Comparison of ENCODE assay signal across 18 cellular contexts in the genomic region with DNA sequence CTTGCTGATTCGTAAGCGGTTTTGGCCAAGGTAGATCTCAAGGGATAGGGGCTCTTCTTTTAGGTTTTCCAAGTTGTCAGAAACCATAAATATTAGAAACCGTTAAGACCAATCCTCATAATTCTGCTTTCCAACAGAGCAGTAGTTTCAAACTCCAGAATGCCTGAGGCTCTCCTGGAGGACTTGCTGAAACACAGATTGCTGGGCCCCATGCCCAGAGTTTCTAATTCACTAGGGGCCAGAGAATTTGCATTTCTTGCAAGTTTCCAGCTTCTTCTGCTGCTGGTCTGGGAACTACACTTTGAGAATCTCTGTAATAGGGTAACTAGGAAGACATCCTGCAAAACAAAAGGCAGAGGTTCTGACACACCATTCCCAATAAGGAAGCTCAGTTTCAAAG.
"Had no signal": no experiment of that assay in that cellular context is flagged by ENCODE, and none has a peak within 500 bp of the region (broad histone marks: within the 10 kb centered on the region; RNA-seq: fewer than 3 reads in every experiment).

No MANE protein-coding gene starts in this region.

- H3K36me3 ChIP-seq: heart left ventricle, ovary, right lobe of liver, spleen, transverse colon had no signal

- H3K9me3 ChIP-seq: mucosa of descending colon, ovary, right lobe of liver, testis, transverse colon had no signal

- H3K27me3 ChIP-seq: dorsolateral prefrontal cortex, heart left ventricle, ovary, right lobe of liver, spleen, testis, transverse colon had no signal

- H3K4me3 ChIP-seq: dorsolateral prefrontal cortex, heart left ventricle, mucosa of descending colon, ovary, right lobe of liver, spleen, testis, transverse colon had no signal

- H3K4me1 ChIP-seq: heart left ventricle, right lobe of liver, spleen, testis, transverse colon had no signal

- H3K27ac ChIP-seq: dorsolateral prefrontal cortex, heart left ventricle, ovary, right lobe of liver, spleen, testis, transverse colon had no signal

- ATAC-seq: heart left ventricle; mucosa of descending colon; naive thymus-derived CD8-positive, alpha-beta T cell; right lobe of liver; stimulated activated memory B cell treated with anti-CD40 and anti-IgM and Interleukin-4, amounts not matched to agents 10 μg/mL and 1 μg/mL and 100 μg/mL, for 72 hours; stimulated activated naive CD8-positive, alpha-beta T cell treated with anti-CD3 and anti-CD28 coated beads, Interleukin-15, amount 100 ng/mL, for 72 hours had no signal

- DNase-seq: cortex of kidney; dorsolateral prefrontal cortex; effector CD8-positive, alpha-beta T cell; foreskin melanocyte; hippocampal formation; mucosa of descending colon; naive thymus-derived CD8-positive, alpha-beta T cell; ovary; right lobe of liver; spleen; stimulated activated CD4-positive, alpha-beta T cell treated with anti-CD3 and anti-CD28 coated beads, Interleukin-15, amount 100 ng/mL, for 24 hours; stimulated activated CD4-positive, alpha-beta T cell treated with anti-CD3 and anti-CD28 coated beads, Interleukin-1b, Interleukin-23, amount 100 ng/mL, for 48 hours; stimulated activated CD4-positive, alpha-beta T cell treated with anti-CD3 and anti-CD28 coated beads, Interleukin-4, amount 100 ng/mL, for 24 hours; stimulated activated naive CD8-positive, alpha-beta T cell treated with anti-CD3 and anti-CD28 coated beads, Interleukin-15, amount 100 ng/mL, for 72 hours; testis; transverse colon had no signal
